26 cellular contexts compared by ENCODE assay signal in the genomic region with DNA sequence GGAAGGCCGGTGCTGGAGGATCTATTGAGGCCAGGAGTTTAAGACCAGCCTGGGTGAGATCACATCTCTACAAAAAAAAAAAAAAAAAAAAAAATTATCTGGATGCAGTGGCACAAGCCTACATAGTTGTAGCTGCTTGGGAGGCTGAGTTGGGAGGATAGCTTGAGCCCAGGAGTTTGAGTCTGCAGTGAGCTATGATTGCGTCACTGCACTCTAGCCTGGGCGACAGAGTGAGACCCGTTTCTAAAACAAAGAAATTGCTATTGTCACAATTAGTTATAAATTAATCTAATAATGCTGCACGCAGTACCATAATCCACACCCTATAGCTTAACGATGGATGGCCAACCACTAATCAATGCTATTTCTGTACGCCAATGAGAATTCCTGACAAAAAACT. TPM values are rescaled to one million over a fixed set of nuclear protein-coding genes. Genes with fewer than 3 reads are reported as not detected.
DNase-seq lines count a peak whose midpoint lies in the region; ATAC-seq, FAIRE-seq and TF ChIP-seq lines count a peak whose summit lies in the region.
"Had no signal": no experiment of that assay in that cellular context is flagged by ENCODE, and none has a peak within 500 bp of the region (broad histone marks: within the 10 kb centered on the region; RNA-seq: fewer than 3 reads in every experiment).

No MANE protein-coding gene starts in this region.

- peak overlapping the region in 2 of 3 donors; percentile 79 to 81 for H3K27ac Mint-ChIP-seq in CD4-positive, CD25-positive, alpha-beta regulatory T cell
- H3K27ac Mint-ChIP-seq: activated naive CD8-positive, alpha-beta T cell treated with anti-CD3 and anti-CD28 coated beads, Interleukin-2, amount 10 ng/mL, durations not matched to agents 7 days and 5 days had no signal

- H3K27me3 Mint-ChIP-seq in CD4-positive, CD25-positive, alpha-beta regulatory T cell: no peaks in the 10 kb centered on the region
- H3K27me3 Mint-ChIP-seq: activated naive CD8-positive, alpha-beta T cell treated with anti-CD3 and anti-CD28 coated beads, Interleukin-2, amount 10 ng/mL, durations not matched to agents 7 days and 5 days; brain; naive thymus-derived CD4-positive, alpha-beta T cell had no signal

- no peaks in the 10 kb centered on the region for H3K36me3 ChIP-seq in CD4-positive, CD25-positive, alpha-beta regulatory T cell (ENCODE audit: control insufficient read depth, insufficient read depth, low read length)
- H3K36me3 ChIP-seq in RWPE2 (ENCODE audit: low read depth) (peaks cover 89% of the 10 kb centered on the region), esophagus squamous epithelium (no peaks in the 10 kb centered on the region), rectal smooth muscle tissue (ENCODE audit: control insufficient read depth, insufficient read depth, low read length) (no peaks in the 10 kb centered on the region)

- TF ChIP-seq CTCF in RWPE2 (IDR thresholded peaks at IDR 0.05; ENCODE audit: poor library complexity, severe bottlenecking) (no peak), esophagus squamous epithelium (IDR thresholded peaks at IDR 0.05) (no peak)

- WGBS in esophagus squamous epithelium, 2 donors: 75 to 81% methylated on average over 6 to 7 of the region's 7 CpGs

- no peak for TF ChIP-seq POLR2A in esophagus squamous epithelium (IDR thresholded peaks at IDR 0.05)

- DNase-seq in CD4-positive, CD25-positive, alpha-beta regulatory T cell: no peak
- DNase-seq in RWPE2 (ENCODE audit: low spot score) (no peak), esophagus squamous epithelium (lab: John Stamatoyannopoulos, UW) (no peak), frontal cortex (ENCODE audit: low spot score in 2 of 2) (no peak), NCI-H146 treated with DMSO at 0.1 percent for 48 hours (lab: John Stamatoyannopoulos, UW; ENCODE audit: unreplicated experiment) (no peak), COLO668 (lab: John Stamatoyannopoulos, UW; ENCODE audit: unreplicated experiment) (no peak), A172 (ENCODE audit: low spot score) (no peak)
- DNase-seq: activated CD4-positive, alpha-beta T cell treated with anti-CD3 and anti-CD28 coated beads for 1 hour; activated naive CD8-positive, alpha-beta T cell treated with anti-CD3 and anti-CD28 coated beads, Interleukin-2, amount 10 ng/mL, durations not matched to agents 7 days and 5 days; C1 segment of cervical spinal cord; cortex of kidney; DMS79 treated with DMSO at 0.1 percent for 48 hours; hypothalamus; kidney; naive thymus-derived CD4-positive, alpha-beta T cell; NCI-H2171; NCI-H774; stimulated activated CD4-positive, alpha-beta T cell treated with anti-CD3 and anti-CD28 coated beads, Interleukin-4, amount 100 ng/mL, for 1 hour had no signal

- ATAC-seq in CD4-positive, CD25-positive, alpha-beta regulatory T cell (ENCODE audit: low read depth in 2 of 2): no peak
- ATAC-seq in RWPE2 (ENCODE audit: low read depth): no peak
- ATAC-seq: naive thymus-derived CD4-positive, alpha-beta T cell had no signal

- no peak for FAIRE-seq in frontal cortex (lab: Jason Lieb, UNC)
- FAIRE-seq: kidney, RCC 7860 had no signal

- no peaks in the 10 kb centered on the region for H3K36me3 Mint-ChIP-seq in CD4-positive, CD25-positive, alpha-beta regulatory T cell
- H3K36me3 Mint-ChIP-seq: activated naive CD8-positive, alpha-beta T cell treated with anti-CD3 and anti-CD28 coated beads, Interleukin-2, amount 10 ng/mL, durations not matched to agents 7 days and 5 days; brain had no signal

- H3K9ac ChIP-seq in rectal smooth muscle tissue (ENCODE audit: low read length): no peak overlapping the region
- H3K9ac ChIP-seq: parathyroid adenoma had no signal

- intact Hi-C loops in esophagus squamous epithelium (cut with DNase I): no loop called here

- no peaks in the 10 kb centered on the region for H3K9me3 ChIP-seq in CD4-positive, CD25-positive, alpha-beta regulatory T cell (ENCODE audit: control insufficient read depth in 2 of 2, low read length in 2 of 2)
- no peaks in the 10 kb centered on the region for H3K9me3 ChIP-seq in RWPE2 (ENCODE audit: severe bottlenecking)
- no peaks in the 10 kb centered on the region for H3K9me3 ChIP-seq in esophagus squamous epithelium

- peaks cover 15 to 58% (median 44%) of the 10 kb centered on the region in 4 donors for H3K4me1 Mint-ChIP-seq in CD4-positive, CD25-positive, alpha-beta regulatory T cell

- H3K4me1 ChIP-seq in CD4-positive, CD25-positive, alpha-beta regulatory T cell (ENCODE audit: control insufficient read depth, insufficient read depth, low read length, poor library complexity, severe bottlenecking): peaks cover 15% of the 10 kb centered on the region
- peaks cover 69% of the 10 kb centered on the region for H3K4me1 ChIP-seq in RWPE2 (ENCODE audit: insufficient read depth, poor library complexity, severe bottlenecking)
- H3K4me1 ChIP-seq in esophagus squamous epithelium: peaks cover 19 to 98% (median 55%) of the 10 kb centered on the region in 3 donors
- peaks cover 47% of the 10 kb centered on the region for H3K4me1 ChIP-seq in rectal smooth muscle tissue (ENCODE audit: control insufficient read depth, insufficient read depth, low read length)

- H3K27me3 ChIP-seq in CD4-positive, CD25-positive, alpha-beta regulatory T cell (ENCODE audit: control insufficient read depth, insufficient read depth, low read length): no peaks in the 10 kb centered on the region
- no peaks in the 10 kb centered on the region for H3K27me3 ChIP-seq in RWPE2 (ENCODE audit: insufficient read depth, poor library complexity, severe bottlenecking)
- H3K27me3 ChIP-seq in esophagus squamous epithelium: no peaks in the 10 kb centered on the region
- H3K27me3 ChIP-seq in rectal smooth muscle tissue (ENCODE audit: control insufficient read depth, insufficient read depth, low read length): no peaks in the 10 kb centered on the region

- H3K9me3 Mint-ChIP-seq in CD4-positive, CD25-positive, alpha-beta regulatory T cell: no peaks in the 10 kb centered on the region
- H3K9me3 Mint-ChIP-seq: activated naive CD8-positive, alpha-beta T cell treated with anti-CD3 and anti-CD28 coated beads, Interleukin-2, amount 10 ng/mL, durations not matched to agents 7 days and 5 days; activated T-helper 1 cell treated with anti-CD3 and anti-CD28 coated beads, Interleukin-12 subunit alpha, Interleukin-12 subunit beta, Interleukin-2, Interleukin-4 antibody, amounts not matched to agents 30 ng/mL and 10 ng/mL and 1 ng/mL, durations not matched to agents 14 hours and 24 hours and 36 hours; brain; naive thymus-derived CD4-positive, alpha-beta T cell had no signal

- H3K27ac ChIP-seq in CD4-positive, CD25-positive, alpha-beta regulatory T cell (ENCODE audit: insufficient read depth, low read length, poor library complexity, severe bottlenecking): no peak overlapping the region
- peak overlapping the region; percentile 96 for H3K27ac ChIP-seq in RWPE2 (ENCODE audit: poor library complexity, severe bottlenecking)
- H3K27ac ChIP-seq in esophagus squamous epithelium: peak overlapping the region; percentile 75 to 87 (median 82)
- peak overlapping the region; percentile 80 for H3K27ac ChIP-seq in rectal smooth muscle tissue (ENCODE audit: low read depth, low read length)
- H3K27ac ChIP-seq: parathyroid adenoma, SK-N-MC had no signal

- no peak overlapping the region for H3K4me3 ChIP-seq in CD4-positive, CD25-positive, alpha-beta regulatory T cell (ENCODE audit: low read depth, low read length)
- H3K4me3 ChIP-seq in RWPE2 (ENCODE audit: severe bottlenecking): no peak overlapping the region
- no peak overlapping the region for H3K4me3 ChIP-seq in esophagus squamous epithelium
- no peak overlapping the region for H3K4me3 ChIP-seq in rectal smooth muscle tissue (ENCODE audit: low read length)
- H3K4me3 ChIP-seq: lung, SK-N-MC, skin epidermis had no signal

- no peak overlapping the region for H3K4me3 Mint-ChIP-seq in CD4-positive, CD25-positive, alpha-beta regulatory T cell
- H3K4me3 Mint-ChIP-seq: activated naive CD8-positive, alpha-beta T cell treated with anti-CD3 and anti-CD28 coated beads, Interleukin-2, amount 10 ng/mL, durations not matched to agents 7 days and 5 days; activated T-helper 1 cell treated with anti-CD3 and anti-CD28 coated beads, Interleukin-12 subunit alpha, Interleukin-12 subunit beta, Interleukin-2, Interleukin-4 antibody, amounts not matched to agents 30 ng/mL and 10 ng/mL and 1 ng/mL, durations not matched to agents 14 hours and 24 hours and 36 hours; brain had no signal

RNA-seq across cellular contexts. Expression of a gene that starts 10.7 kb away (rescaled TPM):
- total RNA-seq in CD4-positive, CD25-positive, alpha-beta regulatory T cell: 40.8 TPM
- polyA plus RNA-seq in CD4-positive, CD25-positive, alpha-beta regulatory T cell: 10 to 100 TPM in 2 of 4 donors, 1 to 10 TPM in 2; 8.9 to 14.9 (median 12.2) TPM
- total RNA-seq in esophagus squamous epithelium (10 to 100 TPM; 65.4 to 77.0 (median 71.5) TPM), frontal cortex (16.3 TPM)
- total RNA-seq in A172 (2014; rRNA removed; shearing (Covaris generic)): 225 and 260 TPM in 2 replicates
